Comparison of ENCODE assay signal across 8 cellular contexts in the genomic region with DNA sequence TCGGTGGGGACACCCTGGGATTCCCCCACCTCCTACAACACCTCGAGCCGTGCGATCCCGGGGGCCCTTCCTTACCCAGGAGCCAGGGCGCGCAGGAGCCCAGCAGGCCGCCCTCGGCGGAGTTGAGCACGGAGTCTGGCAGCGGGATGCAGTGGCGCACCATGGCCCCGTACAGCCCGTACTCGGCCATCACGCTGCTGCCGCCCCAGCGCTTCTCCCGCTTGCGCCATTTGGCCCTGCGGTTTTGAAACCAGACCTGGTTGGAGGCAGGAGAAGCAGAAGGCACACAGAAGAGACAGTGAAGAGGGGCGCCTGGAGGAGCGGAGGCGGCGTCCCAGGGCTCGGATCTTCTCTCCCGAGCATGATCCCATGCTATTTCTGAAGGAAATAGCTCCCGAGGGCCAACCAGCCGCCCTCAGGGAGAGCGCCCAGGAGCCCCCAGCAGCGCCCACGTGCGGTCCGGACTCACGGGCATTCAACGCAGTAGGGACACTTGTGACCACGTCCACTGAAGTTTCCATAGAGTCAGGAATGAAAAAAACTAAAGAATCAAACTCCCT. TPM values are rescaled to one million over a fixed set of nuclear protein-coding genes. Genes with fewer than 3 reads are reported as not detected.
A peak's percentile ranks its signal among the peaks of the same experiment; 100 is the strongest.
DNase-seq lines count a peak whose midpoint lies in the region; ATAC-seq and TF ChIP-seq lines count a peak whose summit lies in the region.

No MANE protein-coding gene starts in this region.

- H3K4me3 ChIP-seq in body of pancreas (no peak overlapping the region), uterus (peak overlapping the region; percentile 10 to 30)

- H3K9me3 ChIP-seq in body of pancreas = no peaks in the 10 kb centered on the region
- no peaks in the 10 kb centered on the region for H3K9me3 ChIP-seq in uterus

- TF ChIP-seq POLR2A in body of pancreas (IDR thresholded peaks at IDR 0.05) (peak in 1 of 3 donors; percentile 19), uterus (IDR thresholded peaks at IDR 0.05) (no peak)

- peaks cover 0 to 4% (median 4%) of the 10 kb centered on the region in 3 donors for H3K36me3 Mint-ChIP-seq in immature natural killer cell

- H3K4me1 Mint-ChIP-seq in immature natural killer cell = peaks cover 0 to 4% of the 10 kb centered on the region in 2 donors

- intact Hi-C loops in body of pancreas (cut with DNase I) = loop anchor here (10.0 kb wide), 1 partner anchor 107 kb away; no protein-coding TSS in a partner anchor
- intact Hi-C loops in uterus (cut with DNase I; ENCODE audit: low total_unique reads) = loop anchor here (5.0 kb wide), 1 partner anchor 320 kb away; no protein-coding TSS in a partner anchor

- H3K27me3 ChIP-seq in body of pancreas (peaks cover 0 to 9% of the 10 kb centered on the region in 2 donors), uterus (peaks cover 13 to 26% of the 10 kb centered on the region in 2 donors)

- 16% methylated on average over 21 to 38 of the region's 38 CpGs for WGBS in body of pancreas, 2 donors

- TF ChIP-seq CTCF in body of pancreas (IDR thresholded peaks at IDR 0.05) = no peak
- TF ChIP-seq CTCF in uterus (IDR thresholded peaks at IDR 0.05) = no peak

- ATAC-seq in body of pancreas (peak; percentile 45), left lobe of liver (peak; percentile 87), GM18867 (IDR thresholded peaks at IDR 0.05; ENCODE audit: unreplicated experiment) (no peak)

- DNase-seq in activated CD8-positive, alpha-beta memory T cell treated with anti-CD3 and anti-CD28 coated beads for 24 hours = peak; percentile 53
- DNase-seq in activated CD8-positive, alpha-beta memory T cell treated with anti-CD3 and anti-CD28 coated beads, Interleukin-2, amount 50 U/mL, for 48 hours = no peak
- DNase-seq in body of pancreas (peak in 1 of 4 donors; percentile 11), left lobe of liver (ENCODE audit: low spot score) (peak; percentile 82), uterus (no peak), immature natural killer cell (no peak), NCI-H2029 treated with DMSO at 0.1 percent for 48 hours (lab: John Stamatoyannopoulos, UW) (no peak)

- peaks cover 26% of the 10 kb centered on the region for H3K4me1 ChIP-seq in body of pancreas
- H3K4me1 ChIP-seq in uterus = peaks cover 0 to 7% of the 10 kb centered on the region in 2 donors

- no peaks in the 10 kb centered on the region for H3K9me3 Mint-ChIP-seq in immature natural killer cell

- H3K4me3 Mint-ChIP-seq in immature natural killer cell = no peak overlapping the region

- H3K36me3 ChIP-seq in body of pancreas (replicated peaks in 1 of 2; ENCODE audit: insufficient read depth in 1 of 2, low read depth in 2 of 2) = no peaks in the 10 kb centered on the region
- H3K36me3 ChIP-seq in uterus = no peaks in the 10 kb centered on the region

- peaks cover 28 to 52% (median 29%) of the 10 kb centered on the region in 3 donors for H3K27me3 Mint-ChIP-seq in immature natural killer cell (ENCODE audit: low read depth in 3 of 3)

- H3K27ac ChIP-seq in body of pancreas (peak overlapping the region in 1 of 4 donors; percentile 39), uterus (peak overlapping the region in 1 of 2 donors; percentile 21)

- no peak overlapping the region for H3K27ac Mint-ChIP-seq in immature natural killer cell

RNA-seq across cellular contexts. Expression of gene VSX1, which starts 4.3 kb away (rescaled TPM):
- under 1 TPM in 1 of 2 donors, not detected in 1; 0.66 TPM for total RNA-seq in body of pancreas
- total RNA-seq in left lobe of liver = 0.18 TPM
- under 1 TPM in 1 of 4 donors, not detected in 3; 0.18 TPM for total RNA-seq in uterus
- polyA plus RNA-seq in immature natural killer cell = not detected

RNA-seq across cellular contexts. Expression of gene ACSS1, which starts 19.8 kb away (rescaled TPM):
- total RNA-seq in body of pancreas (10 to 100 TPM; 73.8 to 83.8 TPM), left lobe of liver (9.9 TPM), uterus (10 to 100 TPM; 11.8 to 35.1 (median 23.1) TPM)
- 10 to 100 TPM; 66.6 to 85.2 (median 83.7) TPM for polyA plus RNA-seq in immature natural killer cell

Comparison
In these comparisons a context has a peak if more than half of its experiments do, and no peak if none do; other contexts are left out.
1. DNase-seq: peak in activated CD8-positive, alpha-beta memory T cell treated with anti-CD3 and anti-CD28 coated beads for 24 hours (single experiment) and left lobe of liver (single experiment); none in activated CD8-positive, alpha-beta memory T cell treated with anti-CD3 and anti-CD28 coated beads, Interleukin-2, amount 50 U/mL, for 48 hours (single experiment), uterus (0 of 2), immature natural killer cell (0 of 3) and NCI-H2029 treated with DMSO at 0.1 percent for 48 hours (single experiment).
2. H3K4me3 ChIP-seq: peak in uterus (2 of 2); none in body of pancreas (0 of 2).